14 cellular contexts compared by ENCODE assay signal in the genomic region with DNA sequence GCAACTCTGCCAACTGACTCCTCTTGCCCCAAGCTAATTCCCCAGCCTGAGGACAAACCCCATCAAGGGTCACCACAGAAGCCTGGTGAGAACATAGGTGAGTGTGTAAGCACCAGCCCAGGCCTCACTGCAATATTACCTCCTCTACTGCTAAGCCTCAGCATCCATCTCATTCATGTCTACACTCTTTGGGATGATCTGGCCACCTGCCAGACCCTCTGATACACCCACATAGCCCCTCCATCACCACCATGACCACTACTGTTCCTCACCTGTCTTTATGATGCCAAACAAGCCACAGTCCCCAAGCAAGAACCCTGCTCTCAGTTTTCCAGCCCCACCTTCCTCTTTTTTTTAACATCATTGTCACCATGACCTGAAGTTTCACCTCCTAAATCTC. TPM values are rescaled to one million over a fixed set of nuclear protein-coding genes. Genes with fewer than 3 reads are reported as not detected.
DNase-seq lines count a peak whose midpoint lies in the region; ATAC-seq and TF ChIP-seq lines count a peak whose summit lies in the region.
"Had no signal": no experiment of that assay in that cellular context is flagged by ENCODE, and none has a peak within 500 bp of the region (broad histone marks: within the 10 kb centered on the region; RNA-seq: fewer than 3 reads in every experiment).

No MANE protein-coding gene starts in this region.

- peak overlapping the region; percentile 98 for H3K4me3 Mint-ChIP-seq in activated T-cell treated with anti-CD3 and anti-CD28 coated beads, Interleukin-2, amount 50 U/mL, for 72 hours
- H3K4me3 Mint-ChIP-seq in T-cell = peak overlapping the region; percentile 93 to 97 (median 95)
- peak overlapping the region; percentile 84 to 94 for H3K4me3 Mint-ChIP-seq in stimulated activated naive CD8-positive, alpha-beta T cell treated with anti-CD3 and anti-CD28 coated beads, Interleukin-15, amount 100 ng/mL, for 72 hours

- H2AFZ ChIP-seq in hepatocyte = no peak overlapping the region

- H3K4me1 ChIP-seq in hepatocyte (ENCODE audit: insufficient read depth) = no peaks in the 10 kb centered on the region
- peaks cover 5 to 9% of the 10 kb centered on the region in 2 donors for H3K4me1 ChIP-seq in adrenal gland (replicated peaks in 1 of 2)
- H3K4me1 ChIP-seq in foreskin keratinocyte = no peaks in the 10 kb centered on the region

- peaks cover 60 to 62% of the 10 kb centered on the region in 2 donors for H3K36me3 Mint-ChIP-seq in activated T-cell treated with anti-CD3 and anti-CD28 coated beads, Interleukin-2, amount 50 U/mL, for 72 hours (ENCODE audit: insufficient read depth in 2 of 2)
- peaks cover 66% of the 10 kb centered on the region for H3K36me3 Mint-ChIP-seq in T-cell

- H3K4me1 Mint-ChIP-seq in activated T-cell treated with anti-CD3 and anti-CD28 coated beads, Interleukin-2, amount 50 U/mL, for 72 hours (ENCODE audit: low read depth) = peaks cover 25% of the 10 kb centered on the region
- H3K4me1 Mint-ChIP-seq in T-cell = peaks cover 24 to 34% (median 26%) of the 10 kb centered on the region in 3 donors
- peaks cover 25% of the 10 kb centered on the region for H3K4me1 Mint-ChIP-seq in stimulated activated naive CD8-positive, alpha-beta T cell treated with anti-CD3 and anti-CD28 coated beads, Interleukin-15, amount 100 ng/mL, for 72 hours

- DNase-seq in activated T-cell treated with anti-CD3 and anti-CD28 coated beads, Interleukin-2, amount 50 U/mL, for 72 hours = no peak
- DNase-seq in activated T-cell treated with anti-CD3 and anti-CD28 coated beads for 4 hours = no peak
- no peak for DNase-seq in T-cell
- no peak for DNase-seq in hepatocyte (ENCODE audit: low spot score)
- DNase-seq in stimulated activated naive CD8-positive, alpha-beta T cell treated with anti-CD3 and anti-CD28 coated beads, Interleukin-15, amount 100 ng/mL, for 72 hours = no peak
- no peak for DNase-seq in adrenal gland
- DNase-seq in NCI-H69 (lab: John Stamatoyannopoulos, UW) = no peak
- DNase-seq in foreskin keratinocyte = no peak
- DNase-seq: activated CD8-positive, alpha-beta memory T cell treated with anti-CD3 and anti-CD28 coated beads for 24 hours; midbrain; NCI-H345; SHP77; stimulated activated naive CD4-positive, alpha-beta T cell treated with Interleukin-2 at 50 U/mL for 16 hours had no signal

- H3K79me2 ChIP-seq in hepatocyte = peaks cover 35% of the 10 kb centered on the region

- no peak for ATAC-seq in activated T-cell treated with anti-CD3 and anti-CD28 coated beads, Interleukin-2, amount 50 U/mL, for 72 hours (replicated peaks in 1 of 2)
- ATAC-seq in T-cell (replicated peaks in 1 of 4) = no peak
- ATAC-seq in stimulated activated naive CD8-positive, alpha-beta T cell treated with anti-CD3 and anti-CD28 coated beads, Interleukin-15, amount 100 ng/mL, for 72 hours = no peak
- no peak for ATAC-seq in foreskin keratinocyte
- ATAC-seq: gastroesophageal sphincter had no signal

- H3K27ac Mint-ChIP-seq in activated T-cell treated with anti-CD3 and anti-CD28 coated beads, Interleukin-2, amount 50 U/mL, for 72 hours = peak overlapping the region; percentile 21
- peak overlapping the region; percentile 95 for H3K27ac Mint-ChIP-seq in T-cell
- H3K27ac Mint-ChIP-seq in stimulated activated naive CD8-positive, alpha-beta T cell treated with anti-CD3 and anti-CD28 coated beads, Interleukin-15, amount 100 ng/mL, for 72 hours = peak overlapping the region in 1 of 2 donors; percentile 4

- intact Hi-C loops in adrenal gland (cut with DNase I) = no loop called here

- CTCF ChIA-PET in T-cell (lab: Charles Lee) = interaction anchor here in 1 of 2 donors (0.6 kb wide), 1 partner anchor 1218 kb away, joined by 3 read pairs; no protein-coding TSS in a partner anchor

- H3K36me3 ChIP-seq in hepatocyte (replicated peaks; ENCODE audit: insufficient read depth, low read depth) (peaks cover 18% of the 10 kb centered on the region), adrenal gland (replicated peaks in 1 of 2) (peaks cover 0 to 26% of the 10 kb centered on the region in 2 donors)

- H3K9me3 Mint-ChIP-seq in activated T-cell treated with anti-CD3 and anti-CD28 coated beads, Interleukin-2, amount 50 U/mL, for 72 hours = peaks cover 21 to 37% of the 10 kb centered on the region in 2 donors
- peaks cover 20 to 55% (median 36%) of the 10 kb centered on the region in 3 donors for H3K9me3 Mint-ChIP-seq in T-cell
- H3K9me3 Mint-ChIP-seq in stimulated activated naive CD8-positive, alpha-beta T cell treated with anti-CD3 and anti-CD28 coated beads, Interleukin-15, amount 100 ng/mL, for 72 hours = peaks cover 38 to 66% of the 10 kb centered on the region in 2 donors

- TF ChIP-seq CTCF in hepatocyte (IDR thresholded peaks at IDR 0.05; ENCODE audit: poor library complexity) (no peak), adrenal gland (IDR thresholded peaks at IDR 0.05) (no peak), foreskin keratinocyte (conservative IDR thresholded peaks at IDR 0.05) (no peak)

- no peak overlapping the region for H3K27ac ChIP-seq in hepatocyte
- peak overlapping the region in 1 of 5 donors; percentile 30 for H3K27ac ChIP-seq in adrenal gland
- no peak overlapping the region for H3K27ac ChIP-seq in foreskin keratinocyte

- H3K9me3 ChIP-seq in hepatocyte (ENCODE audit: low read depth) (peaks cover 31% of the 10 kb centered on the region), adrenal gland (replicated peaks in 1 of 3) (peaks cover 0 to 38% (median 0%) of the 10 kb centered on the region in 3 donors)

- H3K4me2 ChIP-seq in hepatocyte = peak overlapping the region; percentile 93

- no peaks in the 10 kb centered on the region for H3K9me2 ChIP-seq in hepatocyte (replicated peaks; ENCODE audit: insufficient read depth)

- no peaks in the 10 kb centered on the region for H3K27me3 Mint-ChIP-seq in activated T-cell treated with anti-CD3 and anti-CD28 coated beads, Interleukin-2, amount 50 U/mL, for 72 hours (ENCODE audit: low read depth)
- H3K27me3 Mint-ChIP-seq in T-cell = no peaks in the 10 kb centered on the region
- H3K27me3 Mint-ChIP-seq in stimulated activated naive CD8-positive, alpha-beta T cell treated with anti-CD3 and anti-CD28 coated beads, Interleukin-15, amount 100 ng/mL, for 72 hours = no peaks in the 10 kb centered on the region

- H3K4me3 ChIP-seq in hepatocyte (no peak overlapping the region), adrenal gland (peak overlapping the region in 1 of 4 donors; percentile 99)

- H3K27me3 ChIP-seq in hepatocyte = no peaks in the 10 kb centered on the region
- no peaks in the 10 kb centered on the region for H3K27me3 ChIP-seq in adrenal gland
- H3K27me3 ChIP-seq in foreskin keratinocyte = no peaks in the 10 kb centered on the region
- H3K27me3 ChIP-seq: gastroesophageal sphincter had no signal

- no peak for TF ChIP-seq POLR2A in adrenal gland (IDR thresholded peaks at IDR 0.05)

- H4K20me1 ChIP-seq in hepatocyte (ENCODE audit: insufficient read depth, poor library complexity, severe bottlenecking) = no peaks in the 10 kb centered on the region

- POLR2A ChIA-PET in T-cell (lab: Charles Lee) = no interaction called here

RNA-seq across cellular contexts. Expression of a gene that starts 2.3 kb away (rescaled TPM):
- total RNA-seq in activated T-cell treated with anti-CD3 and anti-CD28 coated beads, Interleukin-2, amount 50 U/mL, for 72 hours = 1 to 10 TPM; 8.3 to 9.1 TPM
- total RNA-seq in T-cell (10 to 100 TPM; 14.1 to 29.0 (median 26.8) TPM), hepatocyte (9.5 and 10.6 TPM in 2 replicates), adrenal gland (1 to 10 TPM; 3.3 to 8.4 (median 6.8) TPM), foreskin keratinocyte (3.2 and 3.6 TPM in 2 replicates)
- polyA plus RNA-seq in hepatocyte (3.5 and 3.6 TPM in 2 replicates), adrenal gland (1 to 10 TPM in 1 of 3 donors, under 1 TPM in 2; 0.61 to 2.1 (median 0.97) TPM), foreskin keratinocyte (0.72 and 0.95 TPM in 2 replicates)

RNA-seq across cellular contexts. Expression of a gene that starts 35.1 kb away (rescaled TPM):
- 1 to 10 TPM; 4.6 to 8.5 TPM for total RNA-seq in activated T-cell treated with anti-CD3 and anti-CD28 coated beads, Interleukin-2, amount 50 U/mL, for 72 hours
- total RNA-seq in T-cell (10 to 100 TPM in 2 of 5 donors, 1 to 10 TPM in 3; 3.2 to 10.5 (median 8.7) TPM), hepatocyte (3.0 and 3.2 TPM in 2 replicates), adrenal gland (1 to 10 TPM; 2.1 to 5.6 (median 3.6) TPM), foreskin keratinocyte (3.2 and 3.4 TPM in 2 replicates)
- polyA plus RNA-seq in hepatocyte (1.1 and 1.2 TPM in 2 replicates), adrenal gland (1 to 10 TPM; 2.8 to 5.3 (median 3.6) TPM), foreskin keratinocyte (1.5 and 1.6 TPM in 2 replicates)

RNA-seq across cellular contexts. Expression of a gene that starts 38.3 kb away (rescaled TPM):
- 100 to 1,000 TPM; 233 to 236 TPM for total RNA-seq in activated T-cell treated with anti-CD3 and anti-CD28 coated beads, Interleukin-2, amount 50 U/mL, for 72 hours
- total RNA-seq in T-cell (100 to 1,000 TPM; 189 to 318 (median 227) TPM), hepatocyte (34.8 and 35.4 TPM in 2 replicates), adrenal gland (100 to 1,000 TPM in 1 of 8 donors, 10 to 100 TPM in 7; 42.4 to 101 (median 81.5) TPM), foreskin keratinocyte (26.4 and 27.5 TPM in 2 replicates)
- polyA plus RNA-seq in hepatocyte (80.2 and 92.4 TPM in 2 replicates), adrenal gland (100 to 1,000 TPM in 1 of 3 donors, 10 to 100 TPM in 2; 41.5 to 125 (median 74.9) TPM), foreskin keratinocyte (34.0 and 38.7 TPM in 2 replicates)
